In the genomic region with DNA sequence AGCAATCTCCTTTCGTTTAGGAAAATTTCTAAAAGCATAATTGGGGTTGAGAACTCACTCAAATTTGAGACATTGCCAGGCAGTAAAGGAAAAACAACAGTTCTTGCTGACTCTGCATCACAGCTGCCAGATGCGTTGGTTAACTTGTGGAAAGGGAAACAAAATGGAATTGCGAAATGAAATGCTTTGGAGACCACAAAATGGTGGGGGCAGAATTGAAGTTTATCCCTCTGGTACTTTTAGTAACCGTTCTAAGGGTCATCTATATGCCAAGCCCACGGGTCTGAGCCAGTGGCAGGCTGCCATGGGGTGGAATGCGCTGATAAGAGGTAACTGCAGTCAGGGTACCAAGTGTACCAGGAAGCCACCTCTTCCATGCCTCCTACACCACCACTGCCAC, we compare ENCODE assay signal across 12 cellular contexts. TPM values are rescaled to one million over a fixed set of nuclear protein-coding genes. Genes with fewer than 3 reads are reported as not detected.
A peak's percentile ranks its signal among the peaks of the same experiment; 100 is the strongest.
DNase-seq lines count a peak whose midpoint lies in the region; ATAC-seq and TF ChIP-seq lines count a peak whose summit lies in the region.
"Had no signal": no experiment of that assay in that cellular context is flagged by ENCODE, and none has a peak within 500 bp of the region (broad histone marks: within the 10 kb centered on the region; RNA-seq: fewer than 3 reads in every experiment).

No MANE protein-coding gene starts in this region.

- in situ Hi-C loops in G401 (cut with HindIII; ENCODE audit: low sequenced_read_pairs), result no loop called here

- no peak for TF ChIP-seq CTCF in psoas muscle (IDR thresholded peaks at IDR 0.05)

- peak overlapping the region; percentile 30 for H3K27ac ChIP-seq in psoas muscle

- DNase-seq in AML-193 (lab: John Stamatoyannopoulos, UW), result peak; percentile 46 to 55
- DNase-seq in NOMO-1 treated with dmso at 0.1 percent for 144 hours (lab: John Stamatoyannopoulos, UW; ENCODE audit: unreplicated experiment), result peak; percentile 45
- peak; percentile 94 for DNase-seq in fibroblast of the conjunctiva (ENCODE audit: low read depth)
- DNase-seq in psoas muscle, result peak; percentile 49 to 66
- DNase-seq in activated T-cell treated with anti-CD3 and anti-CD28 coated beads, Interleukin-2, amount 50 U/mL, for 1 hour, result no peak
- DNase-seq in stimulated activated CD4-positive, alpha-beta T cell treated with anti-CD3 and anti-CD28 coated beads, Interleukin-1b, Interleukin-23, amount 100 ng/mL, for 48 hours, result no peak
- no peak for DNase-seq in G401 (ENCODE audit: low spot score)
- DNase-seq in UCSD-AML1 (lab: John Stamatoyannopoulos, UW; ENCODE audit: unreplicated experiment), result no peak
- DNase-seq: activated CD4-positive, alpha-beta T cell treated with anti-CD3 and anti-CD28 coated beads, Interleukin-2, amount 10 ng/mL, durations not matched to agents 24 days and 14 days; DMS 273 treated with DMSO at 0.1 percent for 48 hours; GOT3; NCI-H1436 treated with DMSO at 0.1 percent for 48 hours had no signal

- intact Hi-C loops in psoas muscle (cut with DNase I), result no loop called here

- no peaks in the 10 kb centered on the region for H3K9me3 ChIP-seq in psoas muscle

- no peak overlapping the region for H3K4me3 ChIP-seq in psoas muscle

- peak in 3 of 4 donors; percentile 13 to 60 (median 31) for ATAC-seq in psoas muscle

- peaks cover 12% of the 10 kb centered on the region for H3K4me1 ChIP-seq in psoas muscle

- no peaks in the 10 kb centered on the region for H3K27me3 ChIP-seq in psoas muscle (ENCODE audit: insufficient read depth in 3 of 3, low read length in 2 of 3)

- H3K36me3 ChIP-seq in psoas muscle (ENCODE audit: insufficient read depth in 1 of 2, low read depth in 1 of 2), result no peaks in the 10 kb centered on the region

- WGBS in psoas muscle, 3 donors, result 26 to 35% (median 28%) methylated on average over 6 of the region's 6 CpGs

RNA-seq across cellular contexts. Expression of gene SELENOP, which starts 28.6 kb away (rescaled TPM):
- 100 to 1,000 TPM in 2 of 4 donors, 10 to 100 TPM in 2; 88.4 to 155 (median 99.5) TPM for total RNA-seq in psoas muscle
- polyA plus RNA-seq in psoas muscle, result 100 to 1,000 TPM in 1 of 3 donors, 10 to 100 TPM in 2; 34.3 to 152 (median 70.8) TPM
- 0.20 TPM in 1 of 2 replicates, not detected in the other for total RNA-seq in G401 (2014; rRNA removed; shearing (Covaris generic))
- total RNA-seq: activated CD4-positive, alpha-beta T cell treated with anti-CD3 and anti-CD28 coated beads, Interleukin-2, amount 10 ng/mL, durations not matched to agents 24 days and 14 days had no signal

Comparison
In these comparisons a context has a peak if more than half of its experiments do, and no peak if none do; other contexts are left out.
1. DNase-seq: peak in AML-193 (2 of 2), NOMO-1 treated with dmso at 0.1 percent for 144 hours (single experiment), fibroblast of the conjunctiva (single experiment) and psoas muscle (2 of 2); none in activated T-cell treated with anti-CD3 and anti-CD28 coated beads, Interleukin-2, amount 50 U/mL, for 1 hour (single experiment), stimulated activated CD4-positive, alpha-beta T cell treated with anti-CD3 and anti-CD28 coated beads, Interleukin-1b, Interleukin-23, amount 100 ng/mL, for 48 hours (single experiment), G401 (single experiment) and UCSD-AML1 (single experiment).
2. RNA of gene SELENOP, which starts 28.6 kb away (total RNA-seq): 88.4 to 155 TPM in psoas muscle; 0.20 TPM in G401; every median in the first group is over 10 times any median in the second.